23 cellular contexts compared by ENCODE assay signal in genomic region chr21:46095106-46095719, GRCh38. TPM values are rescaled to one million over a fixed set of nuclear protein-coding genes. Genes with fewer than 3 reads are reported as not detected.
A peak's percentile ranks its signal among the peaks of the same experiment; 100 is the strongest.
DNase-seq lines count a peak whose midpoint lies in the region; ATAC-seq and TF ChIP-seq lines count a peak whose summit lies in the region.
"Had no signal": no experiment of that assay in that cellular context is flagged by ENCODE, and none has a peak within 500 bp of the region (broad histone marks: within the 10 kb centered on the region; RNA-seq: fewer than 3 reads in every experiment).

No MANE protein-coding gene starts in this region.

- H3K4me1 ChIP-seq in thoracic aorta (ENCODE audit: control insufficient read depth in 1 of 2, low read depth in 2 of 2) = peaks cover 16 to 43% of the 10 kb centered on the region in 2 donors

- TF ChIP-seq CTCF in endothelial cell (IDR thresholded peaks at IDR 0.05; ENCODE audit: unreplicated experiment) (no peak), thoracic aorta (IDR thresholded peaks at IDR 0.05) (no peak)

- H3K27ac Mint-ChIP-seq in endothelial cell (ENCODE audit: unreplicated experiment) = peak overlapping the region; percentile 31
- H3K27ac Mint-ChIP-seq: mesothelial cell of epicardium, T-helper 17 cell had no signal

- peaks cover 30% of the 10 kb centered on the region for H3K36me3 Mint-ChIP-seq in endothelial cell (ENCODE audit: low read depth, unreplicated experiment)

- H3K36me3 ChIP-seq in thoracic aorta = no peaks in the 10 kb centered on the region
- H3K36me3 ChIP-seq: suprapubic skin had no signal

- H3K4me3 ChIP-seq in thoracic aorta = no peak overlapping the region
- H3K4me3 ChIP-seq: SJSA1, suprapubic skin had no signal

- H3K9me3 ChIP-seq in thoracic aorta = no peaks in the 10 kb centered on the region
- H3K9me3 ChIP-seq: SJSA1, suprapubic skin had no signal

- peak overlapping the region; percentile 93 to 97 for H3K27ac ChIP-seq in thoracic aorta
- H3K27ac ChIP-seq: SJSA1, suprapubic skin had no signal

- peaks cover 14% of the 10 kb centered on the region for H3K9me3 Mint-ChIP-seq in endothelial cell (ENCODE audit: unreplicated experiment)

- H3K27me3 ChIP-seq in thoracic aorta (replicated peaks; ENCODE audit: insufficient read depth) = no peaks in the 10 kb centered on the region
- H3K27me3 ChIP-seq: SJSA1 had no signal

- no peak overlapping the region for H3K4me3 Mint-ChIP-seq in endothelial cell (ENCODE audit: unreplicated experiment)
- H3K4me3 Mint-ChIP-seq: mesothelial cell of epicardium had no signal

- peaks cover 10% of the 10 kb centered on the region for H3K4me1 Mint-ChIP-seq in endothelial cell (ENCODE audit: unreplicated experiment)

- DNase-seq in activated CD8-positive, alpha-beta memory T cell treated with anti-CD3 and anti-CD28 coated beads for 24 hours = peak; percentile 42
- DNase-seq in activated CD8-positive, alpha-beta memory T cell treated with anti-CD3 and anti-CD28 coated beads, Interleukin-2, amount 50 U/mL, for 4 hours = no peak
- DNase-seq in endothelial cell (ENCODE audit: low spot score) (no peak), mucosa of gallbladder (ENCODE audit: low spot score) (peak; percentile 8), thoracic aorta (ENCODE audit: low spot score) (no peak), KG1 (lab: John Stamatoyannopoulos, UW) (no peak), NCI-H1092 (lab: John Stamatoyannopoulos, UW) (no peak), NCI-H446 treated with DMSO at 0.1 percent for 48 hours (lab: John Stamatoyannopoulos, UW) (no peak)
- DNase-seq: activated CD4-positive, CD25-positive, alpha-beta regulatory T cell; central memory CD4-positive, alpha-beta T cell; DMS 273 treated with DMSO at 0.1 percent for 48 hours; effector CD4-positive, alpha-beta T cell; hypothalamus; kidney; NCI-H1436; NCI-H2171; NCI-H774; nucleus accumbens; stimulated activated CD4-positive, alpha-beta T cell treated with anti-CD3 and anti-CD28 coated beads, Interleukin-4, amount 100 ng/mL, for 4 hours had no signal

- ATAC-seq in thoracic aorta (ENCODE audit: insufficient number of reproducible peaks, low FRiP score, low read depth) = no peak
- ATAC-seq: T-helper 17 cell had no signal

- peaks cover 22% of the 10 kb centered on the region for H3K27me3 Mint-ChIP-seq in endothelial cell (ENCODE audit: unreplicated experiment)

RNA-seq across cellular contexts. Expression of gene COL6A2, which starts 2.7 kb away (rescaled TPM):
- total RNA-seq in endothelial cell (ENCODE audit: unreplicated experiment) (378 TPM), mucosa of gallbladder (1,004 TPM), thoracic aorta (1,000 to 10,000 TPM; 1,835 to 1,885 TPM)

Comparison
In these comparisons a context has a peak if more than half of its experiments do, and no peak if none do; other contexts are left out.
1. DNase-seq: peak in activated CD8-positive, alpha-beta memory T cell treated with anti-CD3 and anti-CD28 coated beads for 24 hours (single experiment) and mucosa of gallbladder (single experiment); none in activated CD8-positive, alpha-beta memory T cell treated with anti-CD3 and anti-CD28 coated beads, Interleukin-2, amount 50 U/mL, for 4 hours (single experiment), endothelial cell (single experiment), thoracic aorta (single experiment), KG1 (single experiment), NCI-H1092 (single experiment) and NCI-H446 treated with DMSO at 0.1 percent for 48 hours (single experiment).